ENCODE assay signal across 15 cellular contexts in the genomic region with DNA sequence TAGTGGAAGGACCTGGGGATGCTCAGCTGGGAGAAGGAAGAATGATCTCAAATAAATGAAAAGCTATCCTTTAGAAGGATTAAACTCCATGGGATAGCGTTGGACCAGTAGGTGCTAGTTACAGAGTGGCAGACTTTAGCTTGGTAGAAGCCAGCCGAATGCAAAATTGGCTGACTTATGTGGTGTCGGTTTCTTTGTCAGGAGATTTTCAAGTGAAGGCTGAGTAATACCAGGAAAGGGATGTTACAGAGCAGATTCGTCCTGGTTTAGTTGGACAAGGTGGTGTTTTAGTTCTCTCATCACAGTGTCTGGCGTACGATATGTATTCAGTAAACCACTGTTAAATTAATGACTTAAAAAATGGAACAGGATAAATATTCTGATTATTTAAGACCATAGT. TPM values are rescaled to one million over a fixed set of nuclear protein-coding genes. Genes with fewer than 3 reads are reported as not detected.
DNase-seq lines count a peak whose midpoint lies in the region; ATAC-seq and TF ChIP-seq lines count a peak whose summit lies in the region.
"Had no signal": no experiment of that assay in that cellular context is flagged by ENCODE, and none has a peak within 500 bp of the region (broad histone marks: within the 10 kb centered on the region; RNA-seq: fewer than 3 reads in every experiment).

No MANE protein-coding gene starts in this region.

- no peak overlapping the region for H3K27ac ChIP-seq in heart left ventricle
- H3K27ac ChIP-seq in suprapubic skin = no peak overlapping the region
- H3K27ac ChIP-seq: 22Rv1 had no signal

- WGBS in heart left ventricle, 4 donors = 74 to 91% (median 90%) methylated on average over 6 of the region's 6 CpGs
- 77% methylated on average over 6 of the region's 6 CpGs for WGBS in suprapubic skin

- no peak for DNase-seq in activated CD4-positive, CD25-positive, alpha-beta regulatory T cell treated with anti-CD3 and anti-CD28 coated beads, Interleukin-2, amount 50 U/mL, for 72 hours
- DNase-seq in memory B cell (ENCODE audit: low spot score in 2 of 2) (no peak), heart left ventricle (no peak), NCI-H146 treated with DMSO at 0.1 percent for 48 hours (lab: John Stamatoyannopoulos, UW; ENCODE audit: unreplicated experiment) (no peak), suprapubic skin (ENCODE audit: low spot score in 2 of 2) (no peak)
- DNase-seq: activated naive CD4-positive, alpha-beta T cell treated with anti-CD3 and anti-CD28 coated beads, Interleukin-2, amount 10 ng/mL, durations not matched to agents 7 days and 5 days; MM.1S; NCI-H526 treated with DMSO at 0.1 percent for 48 hours; PC-3 had no signal

- H3K9me3 Mint-ChIP-seq in memory B cell = no peaks in the 10 kb centered on the region
- H3K9me3 Mint-ChIP-seq: activated naive CD4-positive, alpha-beta T cell treated with anti-CD3 and anti-CD28 coated beads, Interleukin-2, amount 10 ng/mL, durations not matched to agents 7 days and 5 days; dendritic cell treated with granulocyte-macrophage colony-stimulating factor and Interleukin-4, amounts not matched to agents 40 ng/mL and 50 ng/mL, for 4 days; neural crest cell had no signal

- H3K27me3 ChIP-seq in heart left ventricle (no peaks in the 10 kb centered on the region), suprapubic skin (no peaks in the 10 kb centered on the region)

- TF ChIP-seq POLR2A in heart left ventricle (IDR thresholded peaks at IDR 0.05) (no peak), suprapubic skin (IDR thresholded peaks at IDR 0.05) (no peak)

- H3K36me3 ChIP-seq in heart left ventricle (peaks cover 0 to 39% (median 15%) of the 10 kb centered on the region in 9 donors), suprapubic skin (peaks cover 11% of the 10 kb centered on the region)

- peaks cover 14% of the 10 kb centered on the region for H3K4me1 Mint-ChIP-seq in memory B cell

- H3K4me1 ChIP-seq in heart left ventricle (peaks cover 0 to 9% (median 0%) of the 10 kb centered on the region in 12 donors), suprapubic skin (no peaks in the 10 kb centered on the region)

- ATAC-seq in activated CD4-positive, CD25-positive, alpha-beta regulatory T cell treated with anti-CD3 and anti-CD28 coated beads, Interleukin-2, amount 50 U/mL, for 24 hours = peak; percentile 50 to 54
- ATAC-seq in GM19463 (IDR thresholded peaks at IDR 0.05; ENCODE audit: unreplicated experiment) (peak; percentile 68), HG03432 (IDR thresholded peaks at IDR 0.05; ENCODE audit: unreplicated experiment) (peak; percentile 35), memory B cell (ENCODE audit: low read depth) (no peak), heart left ventricle (no peak)
- ATAC-seq: PC-3 had no signal

- H3K4me3 ChIP-seq in heart left ventricle (no peak overlapping the region), suprapubic skin (no peak overlapping the region)

- H3K36me3 Mint-ChIP-seq in memory B cell = peaks cover 23% of the 10 kb centered on the region

- TF ChIP-seq EP300 in suprapubic skin (IDR thresholded peaks at IDR 0.05) = no peak

- H3K27me3 Mint-ChIP-seq in memory B cell = no peaks in the 10 kb centered on the region
- H3K27me3 Mint-ChIP-seq: activated naive CD4-positive, alpha-beta T cell treated with anti-CD3 and anti-CD28 coated beads, Interleukin-2, amount 10 ng/mL, durations not matched to agents 7 days and 5 days; dendritic cell treated with granulocyte-macrophage colony-stimulating factor and Interleukin-4, amounts not matched to agents 40 ng/mL and 50 ng/mL, for 4 days had no signal

- TF ChIP-seq CTCF in heart left ventricle (IDR thresholded peaks at IDR 0.05) (no peak), suprapubic skin (IDR thresholded peaks at IDR 0.05) (no peak)

- peak overlapping the region; percentile 17 for H3K27ac Mint-ChIP-seq in memory B cell
- H3K27ac Mint-ChIP-seq: activated naive CD4-positive, alpha-beta T cell treated with anti-CD3 and anti-CD28 coated beads, Interleukin-2, amount 10 ng/mL, durations not matched to agents 7 days and 5 days; dendritic cell treated with granulocyte-macrophage colony-stimulating factor and Interleukin-4, amounts not matched to agents 40 ng/mL and 50 ng/mL, for 4 days had no signal

- H3K4me3 Mint-ChIP-seq in memory B cell = no peak overlapping the region
- H3K4me3 Mint-ChIP-seq: activated naive CD4-positive, alpha-beta T cell treated with anti-CD3 and anti-CD28 coated beads, Interleukin-2, amount 10 ng/mL, durations not matched to agents 7 days and 5 days; dendritic cell treated with granulocyte-macrophage colony-stimulating factor and Interleukin-4, amounts not matched to agents 40 ng/mL and 50 ng/mL, for 4 days; neural crest cell had no signal

- no peaks in the 10 kb centered on the region for H3K9me3 ChIP-seq in heart left ventricle
- no peaks in the 10 kb centered on the region for H3K9me3 ChIP-seq in suprapubic skin

- intact Hi-C loops in heart left ventricle (cut with DNase I) = loop anchor here in 1 of 10 donors (10.0 kb wide), 1 partner anchor 769 kb away; no protein-coding TSS in a partner anchor

RNA-seq across cellular contexts. Expression of a gene that starts 26.0 kb away (rescaled TPM):
- total RNA-seq in heart left ventricle (10 to 100 TPM; 15.2 to 28.5 (median 22.5) TPM), suprapubic skin (10 to 100 TPM in 2 of 4 donors, 1 to 10 TPM in 2; 6.0 to 14.6 (median 8.7) TPM)
- polyA plus RNA-seq in heart left ventricle = 10 to 100 TPM; 12.3 to 20.3 TPM

Comparison
In these comparisons a context has a peak if more than half of its experiments do, and no peak if none do; other contexts are left out.
1. ATAC-seq: peak in activated CD4-positive, CD25-positive, alpha-beta regulatory T cell treated with anti-CD3 and anti-CD28 coated beads, Interleukin-2, amount 50 U/mL, for 24 hours (2 of 2), GM19463 (single experiment) and HG03432 (single experiment); none in memory B cell (single experiment) and heart left ventricle (0 of 4).